ENCODE assay signal across 9 cellular contexts in the genomic region with DNA sequence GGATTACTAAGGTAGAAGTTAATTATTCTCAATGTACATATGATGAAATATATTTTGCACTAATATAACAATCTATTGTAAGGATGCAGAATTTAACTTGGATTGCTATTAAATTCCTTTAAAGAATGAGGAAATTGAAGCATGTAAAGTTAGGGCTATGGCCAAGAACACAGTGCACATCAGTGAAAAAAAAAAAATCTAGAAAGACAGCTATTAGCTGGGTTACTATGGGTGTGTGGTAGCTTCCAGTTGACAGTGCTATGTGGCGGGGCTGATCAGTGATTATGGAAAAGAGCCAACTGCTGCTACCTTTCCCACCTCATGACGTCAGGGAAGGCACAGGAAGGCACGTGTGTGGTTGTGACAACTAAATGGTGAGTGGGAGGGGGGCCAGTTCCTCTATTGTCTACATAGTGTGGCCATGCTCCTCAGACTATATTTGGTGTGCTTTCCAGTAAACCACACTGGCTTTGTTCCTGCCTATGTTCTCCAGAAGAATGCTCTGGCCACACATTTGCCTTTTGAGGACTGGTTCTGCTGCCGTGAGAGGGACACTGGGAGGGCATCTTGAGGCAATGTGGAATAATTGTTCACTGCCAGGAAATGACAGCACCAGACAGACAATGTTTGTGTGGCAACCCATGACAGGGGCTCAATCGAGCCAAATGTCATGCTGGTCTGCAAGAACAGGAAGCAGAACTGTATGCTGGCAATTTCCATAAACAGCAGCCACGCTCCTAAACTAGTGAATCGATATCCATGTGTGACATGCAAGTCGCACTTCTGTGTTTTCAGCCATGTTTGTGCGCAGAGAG. TPM values are rescaled to one million over a fixed set of nuclear protein-coding genes. Genes with fewer than 3 reads are reported as not detected.
A peak's percentile ranks its signal among the peaks of the same experiment; 100 is the strongest.
DNase-seq lines count a peak whose midpoint lies in the region; ATAC-seq and TF ChIP-seq lines count a peak whose summit lies in the region.
"Had no signal": no experiment of that assay in that cellular context is flagged by ENCODE, and none has a peak within 500 bp of the region (broad histone marks: within the 10 kb centered on the region; RNA-seq: fewer than 3 reads in every experiment).

No MANE protein-coding gene starts in this region.

- peaks cover 28% of the 10 kb centered on the region for H3K4me1 Mint-ChIP-seq in HFFc6 (ENCODE audit: low read depth)

- no peak overlapping the region for H3K4me3 Mint-ChIP-seq in HFFc6

- no peak overlapping the region for H2AFZ ChIP-seq in neuron (ENCODE audit: low read depth, low read length)

- DNase-seq in CMK (ENCODE audit: low read depth) (peak; percentile 85), HFFc6 (peak; percentile 8), NCI-H748 treated with DMSO at 0.1 percent for 48 hours (lab: John Stamatoyannopoulos, UW) (peak; percentile 61), erythroblast (lab: John Stamatoyannopoulos, UW) (peak; percentile 77 to 78), upper lobe of right lung (peak; percentile 74)
- peak; percentile 81 for DNase-seq in activated CD8-positive, alpha-beta memory T cell treated with anti-CD3 and anti-CD28 coated beads, Interleukin-2, amount 50 U/mL, for 1 hour (ENCODE audit: extremely low read depth)

- H3K27me3 ChIP-seq in neuron (ENCODE audit: insufficient read depth, low read length), result no peaks in the 10 kb centered on the region
- no peaks in the 10 kb centered on the region for H3K27me3 ChIP-seq in upper lobe of right lung
- H3K27me3 ChIP-seq: ovary had no signal

- peak; percentile 60 for ATAC-seq in upper lobe of right lung
- no peak for ATAC-seq in GM18909 (IDR thresholded peaks at IDR 0.05; ENCODE audit: poor library complexity, unreplicated experiment)

- H3K9me3 ChIP-seq in neuron (ENCODE audit: low read length) (no peaks in the 10 kb centered on the region), upper lobe of right lung (no peaks in the 10 kb centered on the region)
- H3K9me3 ChIP-seq: ovary had no signal

- no peaks in the 10 kb centered on the region for H3K9me3 Mint-ChIP-seq in HFFc6

- no peak for TF ChIP-seq CTCF in HFFc6 (IDR thresholded peaks at IDR 0.05)
- TF ChIP-seq CTCF in upper lobe of right lung (IDR thresholded peaks at IDR 0.05), result no peak

- peak overlapping the region; percentile 100 for H3K27ac ChIP-seq in upper lobe of right lung
- H3K27ac ChIP-seq: ovary had no signal

- peaks cover 12% of the 10 kb centered on the region for H3K36me3 Mint-ChIP-seq in HFFc6 (ENCODE audit: low read depth)

- H3K36me3 ChIP-seq in neuron (ENCODE audit: insufficient read depth, low read length), result no peaks in the 10 kb centered on the region
- H3K36me3 ChIP-seq in upper lobe of right lung, result no peaks in the 10 kb centered on the region
- H3K36me3 ChIP-seq: ovary had no signal

- no peak overlapping the region; the same call in 1 of the 2 replicates for H3K27ac Mint-ChIP-seq in HFFc6

- H3K27me3 Mint-ChIP-seq in HFFc6 (ENCODE audit: insufficient read depth), result peaks cover 2% of the 10 kb centered on the region; the same call in 1 of the 2 replicates

- intact Hi-C loops in upper lobe of right lung (cut with DNase I), result no loop called here

- TF ChIP-seq POLR2A in erythroblast (IDR thresholded peaks at IDR 0.05; ENCODE audit: low read length), result no peak

- peaks cover 39% of the 10 kb centered on the region for H3K4me1 ChIP-seq in neuron (ENCODE audit: insufficient read depth, low read length)
- peaks cover 49% of the 10 kb centered on the region for H3K4me1 ChIP-seq in upper lobe of right lung

- H3K4me3 ChIP-seq in neuron (ENCODE audit: low read length) (peak overlapping the region; percentile 33), upper lobe of right lung (peak overlapping the region; percentile 6)
- H3K4me3 ChIP-seq: ovary had no signal

RNA-seq across cellular contexts. Expression of a gene that starts 2.9 kb away (rescaled TPM):
- 10 to 100 TPM; 16.1 to 18.1 (median 16.5) TPM for total RNA-seq in HFFc6 (2021; fragmentation: NEBNext Ultra II Directional; extraction: Animal tissue kit (Norgen Biotek cat#: 25700))
- 21.8 TPM for total RNA-seq in upper lobe of right lung

Comparison
In these comparisons a context has a peak if more than half of its experiments do, and no peak if none do; other contexts are left out.
1. DNase-seq: peak in every context shown above with its lines; median percentile 85 in CMK; 81 in activated CD8-positive, alpha-beta memory T cell treated with anti-CD3 and anti-CD28 coated beads, Interleukin-2, amount 50 U/mL, for 1 hour; 78 in erythroblast; 74 in upper lobe of right lung; 61 in NCI-H748 treated with DMSO at 0.1 percent for 48 hours; 8 in HFFc6.